8 cellular contexts compared by ENCODE assay signal in genomic region chr13:112931028-112931934, GRCh38.
DNase-seq lines count a peak whose midpoint lies in the region; ATAC-seq lines count a peak whose summit lies in the region.

No MANE protein-coding gene starts in this region.

- H3K27ac ChIP-seq in duodenal mucosa (ENCODE audit: low read depth, low read length) (no peak overlapping the region), mucosa of rectum (ENCODE audit: low read depth in 2 of 2, low read length in 2 of 2) (peak overlapping the region; percentile 18 to 43)

- H3K9me3 ChIP-seq in duodenal mucosa (ENCODE audit: control insufficient read depth in 1 of 2, low read length in 2 of 2) (no peaks in the 10 kb centered on the region), mucosa of rectum (ENCODE audit: control insufficient read depth in 2 of 2, low read length in 2 of 2) (peaks cover 0 to 2% of the 10 kb centered on the region in 2 donors)

- H3K4me1 ChIP-seq in duodenal mucosa (ENCODE audit: control insufficient read depth in 1 of 2, insufficient read depth in 2 of 2, low read length in 2 of 2) (peaks cover 29 to 35% of the 10 kb centered on the region in 2 donors), mucosa of rectum (ENCODE audit: control insufficient read depth in 2 of 2, insufficient read depth in 2 of 2, low read length in 2 of 2) (peaks cover 18 to 23% of the 10 kb centered on the region in 2 donors)

- peak; percentile 94 for DNase-seq in COR-L47 (lab: John Stamatoyannopoulos, UW)
- DNase-seq in NCI-H774 (lab: John Stamatoyannopoulos, UW): peak; percentile 93
- DNase-seq in putamen (ENCODE audit: low spot score): no peak
- no peak for DNase-seq in stimulated activated CD4-positive, alpha-beta T cell treated with anti-CD3 and anti-CD28 coated beads, Interleukin-2, amount 100 ng/mL, for 48 hours

- peak; percentile 87 for ATAC-seq in HG03378 (IDR thresholded peaks at IDR 0.05; ENCODE audit: unreplicated experiment)
- no peak for ATAC-seq in HG02571 (IDR thresholded peaks at IDR 0.05; ENCODE audit: unreplicated experiment)

- H3K4me3 ChIP-seq in duodenal mucosa (ENCODE audit: low read depth in 1 of 2, low read length in 2 of 2) (peak overlapping the region; percentile 41 to 60), mucosa of rectum (ENCODE audit: low read length in 2 of 2) (peak overlapping the region; percentile 53 to 62)

- H3K36me3 ChIP-seq in duodenal mucosa (ENCODE audit: control insufficient read depth in 1 of 2, insufficient read depth in 2 of 2, low read length in 2 of 2): no peaks in the 10 kb centered on the region
- no peaks in the 10 kb centered on the region for H3K36me3 ChIP-seq in mucosa of rectum (ENCODE audit: control insufficient read depth in 2 of 2, insufficient read depth in 2 of 2, low read length in 2 of 2)

- H3K9ac ChIP-seq in duodenal mucosa (ENCODE audit: low read depth in 1 of 2, low read length in 2 of 2): no peak overlapping the region
- peak overlapping the region in 1 of 2 donors; percentile 26 for H3K9ac ChIP-seq in mucosa of rectum (ENCODE audit: low read depth in 1 of 2, low read length in 2 of 2)

- H3K27me3 ChIP-seq in duodenal mucosa (ENCODE audit: control insufficient read depth in 1 of 2, insufficient read depth in 2 of 2, low read length in 2 of 2): no peaks in the 10 kb centered on the region
- peaks cover 0 to 3% of the 10 kb centered on the region in 2 donors for H3K27me3 ChIP-seq in mucosa of rectum (ENCODE audit: control insufficient read depth in 2 of 2, insufficient read depth in 2 of 2, low read length in 2 of 2)

Comparison
In these comparisons a context has a peak if more than half of its experiments do, and no peak if none do; other contexts are left out.
1. DNase-seq: peak in COR-L47 (single experiment) and NCI-H774 (single experiment); none in putamen (single experiment) and stimulated activated CD4-positive, alpha-beta T cell treated with anti-CD3 and anti-CD28 coated beads, Interleukin-2, amount 100 ng/mL, for 48 hours (0 of 2).